ENCODE assay signal across 10 cellular contexts in genomic region chr4:44425614-44426208, GRCh38. TPM values are rescaled to one million over a fixed set of nuclear protein-coding genes. Genes with fewer than 3 reads are reported as not detected.
DNase-seq lines count a peak whose midpoint lies in the region; ATAC-seq and TF ChIP-seq lines count a peak whose summit lies in the region.
"Had no signal": no experiment of that assay in that cellular context is flagged by ENCODE, and none has a peak within 500 bp of the region (broad histone marks: within the 10 kb centered on the region; RNA-seq: fewer than 3 reads in every experiment).

No MANE protein-coding gene starts in this region.

- no peak for TF ChIP-seq POLR2A in NB4 (IDR thresholded peaks at IDR 0.05; ENCODE audit: extremely low read depth, insufficient read length)

- H3K9me3 Mint-ChIP-seq in brain, result no peaks in the 10 kb centered on the region

- DNase-seq in DMS114 treated with DMSO at 0.1 percent for 48 hours (lab: John Stamatoyannopoulos, UW; ENCODE audit: unreplicated experiment), result peak; percentile 3
- peak; percentile 18 for DNase-seq in NB4 (ENCODE audit: low read depth)
- peak; percentile 48 to 54 for DNase-seq in lung microvascular endothelial cell (ENCODE audit: low read depth in 2 of 2)
- DNase-seq in foreskin melanocyte, result no peak
- DNase-seq in NOMO-1 (lab: John Stamatoyannopoulos, UW; ENCODE audit: unreplicated experiment in 2 of 2), result no peak
- DNase-seq in NCI-H1694 (lab: John Stamatoyannopoulos, UW), result no peak
- DNase-seq: activated CD4-positive, alpha-beta T cell treated with anti-CD3 and anti-CD28 coated beads, Interleukin-2, amount 50 U/mL, for 4 hours; NCI-H1436 treated with DMSO at 0.1 percent for 48 hours had no signal

- H3K27ac Mint-ChIP-seq in brain, result no peak overlapping the region

- no peak for ATAC-seq in GM19463 (IDR thresholded peaks at IDR 0.05; ENCODE audit: unreplicated experiment)

- TF ChIP-seq CTCF in NB4 (IDR thresholded peaks at IDR 0.05; ENCODE audit: low read depth, low read length), result peak; percentile 17
- peak; percentile 62 to 76 for TF ChIP-seq CTCF in brain (conservative IDR thresholded peaks at IDR 0.05)

- H3K4me3 Mint-ChIP-seq in brain, result no peak overlapping the region

- no peaks in the 10 kb centered on the region for H3K4me1 Mint-ChIP-seq in brain

- no peaks in the 10 kb centered on the region for H3K27me3 Mint-ChIP-seq in brain

- no peaks in the 10 kb centered on the region for H3K36me3 Mint-ChIP-seq in brain

- H3K4me3 ChIP-seq in NB4 (ENCODE audit: low read depth, low read length), result no peak overlapping the region

RNA-seq across cellular contexts. Expression of gene KCTD8, which starts 22.9 kb away (rescaled TPM):
- 3.5 TPM for polyA plus RNA-seq in brain (ENCODE audit: insufficient read depth, low read depth, low replicate concordance)
- total RNA-seq in lung microvascular endothelial cell, result 0.20 and 0.22 TPM in 2 replicates

Comparison
In these comparisons a context has a peak if more than half of its experiments do, and no peak if none do; other contexts are left out.
1. DNase-seq: peak in DMS114 treated with DMSO at 0.1 percent for 48 hours (single experiment), NB4 (single experiment) and lung microvascular endothelial cell (2 of 2); none in foreskin melanocyte (single experiment), NOMO-1 (0 of 2) and NCI-H1694 (single experiment).